32 cellular contexts compared by ENCODE assay signal in genomic region chr14:47720281-47720680, GRCh38. TPM values are rescaled to one million over a fixed set of nuclear protein-coding genes. Genes with fewer than 3 reads are reported as not detected.
"Had no signal": no experiment of that assay in that cellular context is flagged by ENCODE, and none has a peak within 500 bp of the region (broad histone marks: within the 10 kb centered on the region; RNA-seq: fewer than 3 reads in every experiment).

No MANE protein-coding gene starts in this region.

- H3K9me3 ChIP-seq: ovary, psoas muscle, suprapubic skin, testis, tibial artery, transverse colon, upper lobe of right lung, uterus had no signal

- H3K27me3 ChIP-seq: neural progenitor cell, ovary, spleen, suprapubic skin, testis, tibial artery, transverse colon, upper lobe of right lung, uterus had no signal

- H3K27me3 Mint-ChIP-seq: progenitor cell of endocrine pancreas; stimulated activated memory B cell treated with anti-CD40 and anti-IgM and Interleukin-4, amounts not matched to agents 10 μg/mL and 1 μg/mL and 100 μg/mL, for 72 hours; stimulated activated naive CD8-positive, alpha-beta T cell treated with anti-CD3 and anti-CD28 coated beads, Interleukin-15, amount 100 ng/mL, for 72 hours; type B pancreatic cell had no signal

- H3K4me2 ChIP-seq: neural progenitor cell, smooth muscle cell had no signal

- H3K36me3 ChIP-seq: neural progenitor cell, ovary, spleen, suprapubic skin, tibial artery, transverse colon, upper lobe of right lung, uterus had no signal

- H3K36me3 Mint-ChIP-seq: natural killer cell; neural progenitor cell; stimulated activated memory B cell treated with anti-CD40 and anti-IgM and Interleukin-4, amounts not matched to agents 10 μg/mL and 1 μg/mL and 100 μg/mL, for 72 hours; type B pancreatic cell had no signal

- H3K4me3 ChIP-seq: neural progenitor cell, ovary, psoas muscle, skin epidermis, smooth muscle cell, spleen, suprapubic skin, testis, tibial artery, transverse colon, upper lobe of right lung, uterus had no signal

- H3K4me1 ChIP-seq: neural progenitor cell, parathyroid adenoma, psoas muscle, spleen, suprapubic skin, testis, tibial artery, transverse colon, upper lobe of right lung, uterus had no signal

- ATAC-seq: natural killer cell; psoas muscle; right cardiac atrium; sciatic nerve; stimulated activated memory B cell treated with anti-CD40 and anti-IgM and Interleukin-4, amounts not matched to agents 10 μg/mL and 1 μg/mL and 100 μg/mL, for 72 hours; stimulated activated naive CD8-positive, alpha-beta T cell treated with anti-CD3 and anti-CD28 coated beads, Interleukin-15, amount 100 ng/mL, for 72 hours; stimulated activated naive CD8-positive, alpha-beta T cell treated with anti-CD3 and anti-CD28 coated beads, Interleukin-15, Interleukin-2, amounts not matched to agents 100 U/mL and 50 U/mL, for 24 hours; upper lobe of right lung had no signal

- DNase-seq: natural killer cell; occipital lobe; ovary; posterior cingulate gyrus; psoas muscle; right cardiac atrium; spleen; stimulated activated CD4-positive, alpha-beta T cell treated with anti-CD3 and anti-CD28 coated beads, Interleukin-12 subunit alpha, Interleukin-12 subunit beta, amount 100 ng/mL, for 4 hours; stimulated activated CD4-positive, alpha-beta T cell treated with anti-CD3 and anti-CD28 coated beads, Interleukin-1b, Interleukin-23, amount 100 ng/mL, for 48 hours; stimulated activated CD4-positive, alpha-beta T cell treated with anti-CD3 and anti-CD28 coated beads, Interleukin-4, amount 100 ng/mL, for 1 hour; stimulated activated CD4-positive, alpha-beta T cell treated with anti-CD3 and anti-CD28 coated beads, Interleukin-4, amount 100 ng/mL, for 4 hours; stimulated activated CD8-positive, alpha-beta memory T cell treated with anti-CD3 and anti-CD28 coated beads, Interleukin-4, amount 100 ng/mL, for 48 hours; stimulated activated naive CD4-positive, alpha-beta T cell; stimulated activated naive CD8-positive, alpha-beta T cell treated with anti-CD3 and anti-CD28 coated beads, Interleukin-15, amount 100 ng/mL, for 72 hours; stimulated activated naive CD8-positive, alpha-beta T cell treated with anti-CD3 and anti-CD28 coated beads, Interleukin-15, Interleukin-2, amounts not matched to agents 100 U/mL and 50 U/mL, for 24 hours; substantia nigra; testis; tibial artery; transverse colon; upper lobe of right lung; uterus had no signal

- H3K27ac ChIP-seq: neural progenitor cell, ovary, parathyroid adenoma, psoas muscle, skin epidermis, spleen, suprapubic skin, testis, tibial artery, transverse colon, upper lobe of right lung, uterus had no signal

- H3K9me3 Mint-ChIP-seq: nephron; neural progenitor cell; stimulated activated naive CD8-positive, alpha-beta T cell treated with anti-CD3 and anti-CD28 coated beads, Interleukin-15, amount 100 ng/mL, for 72 hours; type B pancreatic cell had no signal

- H3K27ac Mint-ChIP-seq: natural killer cell; nephron; neural progenitor cell; progenitor cell of endocrine pancreas; stimulated activated memory B cell treated with anti-CD40 and anti-IgM and Interleukin-4, amounts not matched to agents 10 μg/mL and 1 μg/mL and 100 μg/mL, for 72 hours; stimulated activated naive CD8-positive, alpha-beta T cell treated with anti-CD3 and anti-CD28 coated beads, Interleukin-15, amount 100 ng/mL, for 72 hours; type B pancreatic cell had no signal

- H3K9ac ChIP-seq: neural progenitor cell, parathyroid adenoma had no signal

- H2AFZ ChIP-seq: neural progenitor cell, parathyroid adenoma had no signal

- H3K4me1 Mint-ChIP-seq: natural killer cell; nephron; neural progenitor cell; stimulated activated memory B cell treated with anti-CD40 and anti-IgM and Interleukin-4, amounts not matched to agents 10 μg/mL and 1 μg/mL and 100 μg/mL, for 72 hours; stimulated activated naive CD8-positive, alpha-beta T cell treated with anti-CD3 and anti-CD28 coated beads, Interleukin-15, amount 100 ng/mL, for 72 hours had no signal

- H3K4me3 Mint-ChIP-seq: natural killer cell; nephron; neural progenitor cell; stimulated activated memory B cell treated with anti-CD40 and anti-IgM and Interleukin-4, amounts not matched to agents 10 μg/mL and 1 μg/mL and 100 μg/mL, for 72 hours; stimulated activated naive CD8-positive, alpha-beta T cell treated with anti-CD3 and anti-CD28 coated beads, Interleukin-15, amount 100 ng/mL, for 72 hours; type B pancreatic cell had no signal

RNA-seq across cellular contexts. Expression of gene MDGA2, which starts 44.9 kb away (rescaled TPM):
- total RNA-seq: natural killer cell, osteoblast, psoas muscle, sciatic nerve, transverse colon, upper lobe of right lung had no signal
- polyA plus RNA-seq: right cardiac atrium had no signal
